In the genomic region with DNA sequence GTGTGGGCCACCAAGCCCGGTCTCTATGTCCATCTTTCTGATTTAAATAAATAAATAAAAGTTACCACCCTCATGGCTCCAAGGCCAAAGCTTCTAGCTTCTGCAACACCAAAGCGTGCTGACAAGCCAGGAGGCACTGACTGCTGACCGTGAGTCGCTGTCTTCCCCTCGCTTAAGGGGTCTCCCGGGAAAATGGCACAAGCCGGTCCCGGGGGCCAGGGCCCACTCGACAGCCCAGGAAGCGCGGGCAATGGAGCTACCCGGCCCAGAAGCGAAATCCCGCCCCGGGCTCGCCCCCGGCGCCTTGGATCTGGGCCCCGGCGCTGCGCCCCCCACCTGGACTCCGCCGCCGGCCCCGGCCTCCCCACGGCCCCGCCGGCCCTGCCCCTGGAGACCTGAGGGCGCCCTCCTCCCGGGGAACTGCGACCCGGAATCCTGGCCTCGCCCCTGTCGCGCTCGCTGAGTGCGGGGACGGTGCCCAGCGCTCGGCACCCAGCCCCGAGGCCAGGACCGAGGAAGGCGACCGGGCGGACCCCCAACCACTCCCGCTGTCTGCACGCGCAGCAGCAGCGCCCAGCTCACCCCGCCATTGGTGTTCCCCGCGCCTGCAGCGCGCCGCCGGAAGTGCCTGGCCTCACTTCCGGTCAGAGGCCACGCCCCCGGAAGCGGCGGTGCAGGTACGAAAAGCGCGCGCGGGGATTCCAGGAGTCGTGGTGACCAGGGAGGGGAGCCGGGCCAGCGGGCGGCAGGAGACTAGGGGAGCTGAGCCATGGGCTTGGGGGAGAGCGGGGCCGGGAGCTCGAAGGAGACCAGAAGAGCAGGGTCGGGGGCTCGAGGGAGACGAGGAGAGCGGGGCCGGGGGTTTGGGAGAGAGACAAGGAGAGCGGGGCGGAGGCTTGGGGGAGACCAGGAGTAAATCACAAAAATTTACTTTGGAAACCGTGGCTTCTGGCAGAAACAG, we compare ENCODE assay signal across 1 cellular context.
TF ChIP-seq lines count a peak whose summit lies in the region.

Gene MRM2, minus strand, starts transcription at position 626 of the 961 bp plus-strand sequence. Its CDS starts 36 bp downstream, at position 590.
Gene NUDT1, plus strand, starts transcription at position 647 of the 961 bp plus-strand sequence. CDS start 2,349 bp downstream, outside the sequence.

TF ChIP-seq in HepG2, 621 proteins besides CTCF, POLR2A, EP300 and RAD21 (continued from another document and continues in another):
- TF ChIP-seq MTF2 (CRISPR knock-in tag; IDR thresholded peaks at IDR 0.05; ENCODE audit: borderline replicate concordance) (no peak), ZNF225 (CRISPR knock-in tag; IDR thresholded peaks at IDR 0.05) (peak; percentile 75; the same call in 1 of the 2 replicates), TAF15 (IDR thresholded peaks at IDR 0.05; ENCODE audit: low read depth, low read length, poor library complexity, severe bottlenecking) (peak; percentile 91), GTF2F1 (IDR thresholded peaks at IDR 0.05; ENCODE audit: low read length) (no peak), ZSCAN29 (CRISPR knock-in tag; conservative IDR thresholded peaks at IDR 0.05) (no peak), ZGPAT (CRISPR knock-in tag; IDR thresholded peaks at IDR 0.05) (peak; percentile 72), SP2 (CRISPR knock-in tag; IDR thresholded peaks at IDR 0.05) (peak; percentile 75), ZNF530 (CRISPR knock-in tag; IDR thresholded peaks at IDR 0.05; ENCODE audit: low read depth) (no peak), FIP1L1 (IDR thresholded peaks at IDR 0.05; ENCODE audit: borderline replicate concordance, insufficient read depth, low read depth, low read length) (no peak), NONO (IDR thresholded peaks at IDR 0.05) (no peak), NONO (CRISPR knock-in tag; conservative IDR thresholded peaks at IDR 0.05) (peak; percentile 90), HOXA3 (CRISPR knock-in tag; IDR thresholded peaks at IDR 0.05) (peak; percentile 77), RFXAP (CRISPR knock-in tag; IDR thresholded peaks at IDR 0.05; ENCODE audit: borderline replicate concordance) (peak; percentile 84; the same call in 1 of the 2 replicates), EEA1 (CRISPR knock-in tag; IDR thresholded peaks at IDR 0.05; ENCODE audit: borderline replicate concordance) (peak; percentile 67; the same call in 1 of the 2 replicates), HOXA7 (CRISPR knock-in tag; IDR thresholded peaks at IDR 0.05) (0 out of 2 replicates have a peak, but pooled peaks have one; percentile 57), ZNF124 (CRISPR knock-in tag; IDR thresholded peaks at IDR 0.05) (peak; percentile 64; the same call in 1 of the 2 replicates), ZBTB38 (CRISPR knock-in tag; IDR thresholded peaks at IDR 0.05) (peak; percentile 85), TBX2 (CRISPR knock-in tag; IDR thresholded peaks at IDR 0.05; ENCODE audit: borderline replicate concordance) (peak; percentile 32), SOX13 (IDR thresholded peaks at IDR 0.05) (no peak), SOX13 (CRISPR knock-in tag; conservative IDR thresholded peaks at IDR 0.05 in 1 of 2, IDR thresholded peaks at IDR 0.05 in 1 of 2) (no peak), SMAD1 (CRISPR knock-in tag; IDR thresholded peaks at IDR 0.05; ENCODE audit: borderline replicate concordance, low read depth) (no peak), GATA4 (IDR thresholded peaks at IDR 0.05; ENCODE audit: borderline replicate concordance, low read depth) (peak; percentile 67; the same call in 1 of the 2 replicates), NR2F6 (IDR thresholded peaks at IDR 0.05) (no peak), NR2F6 (CRISPR knock-in tag; IDR thresholded peaks at IDR 0.05) (peak; percentile 24; the same call in 1 of the 2 replicates), ZNF781 (CRISPR knock-in tag; IDR thresholded peaks at IDR 0.05; ENCODE audit: borderline replicate concordance, not compliant biosample characterization) (no peak), PHF5A (CRISPR knock-in tag; IDR thresholded peaks at IDR 0.05; ENCODE audit: low read depth, unreplicated experiment) (peak; percentile 52), ZNF232 (CRISPR knock-in tag; IDR thresholded peaks at IDR 0.05; ENCODE audit: borderline replicate concordance) (0 out of 2 replicates have a peak, but pooled peaks have one; percentile 44), SP5 (CRISPR knock-in tag; IDR thresholded peaks at IDR 0.05; ENCODE audit: borderline replicate concordance, low read depth) (peak; percentile 55; the same call in 1 of the 2 replicates), HOXD1 (CRISPR knock-in tag; IDR thresholded peaks at IDR 0.05) (no peak; the same call in 1 of the 2 replicates), NFAT5 (CRISPR knock-in tag; IDR thresholded peaks at IDR 0.05) (no peak), ZNF33B (CRISPR knock-in tag; IDR thresholded peaks at IDR 0.05) (peak; percentile 86; the same call in 1 of the 2 replicates), ZNF18 (CRISPR knock-in tag; IDR thresholded peaks at IDR 0.05; ENCODE audit: insufficient replicate concordance) (no peak)
- TF ChIP-seq, protein P1, sequence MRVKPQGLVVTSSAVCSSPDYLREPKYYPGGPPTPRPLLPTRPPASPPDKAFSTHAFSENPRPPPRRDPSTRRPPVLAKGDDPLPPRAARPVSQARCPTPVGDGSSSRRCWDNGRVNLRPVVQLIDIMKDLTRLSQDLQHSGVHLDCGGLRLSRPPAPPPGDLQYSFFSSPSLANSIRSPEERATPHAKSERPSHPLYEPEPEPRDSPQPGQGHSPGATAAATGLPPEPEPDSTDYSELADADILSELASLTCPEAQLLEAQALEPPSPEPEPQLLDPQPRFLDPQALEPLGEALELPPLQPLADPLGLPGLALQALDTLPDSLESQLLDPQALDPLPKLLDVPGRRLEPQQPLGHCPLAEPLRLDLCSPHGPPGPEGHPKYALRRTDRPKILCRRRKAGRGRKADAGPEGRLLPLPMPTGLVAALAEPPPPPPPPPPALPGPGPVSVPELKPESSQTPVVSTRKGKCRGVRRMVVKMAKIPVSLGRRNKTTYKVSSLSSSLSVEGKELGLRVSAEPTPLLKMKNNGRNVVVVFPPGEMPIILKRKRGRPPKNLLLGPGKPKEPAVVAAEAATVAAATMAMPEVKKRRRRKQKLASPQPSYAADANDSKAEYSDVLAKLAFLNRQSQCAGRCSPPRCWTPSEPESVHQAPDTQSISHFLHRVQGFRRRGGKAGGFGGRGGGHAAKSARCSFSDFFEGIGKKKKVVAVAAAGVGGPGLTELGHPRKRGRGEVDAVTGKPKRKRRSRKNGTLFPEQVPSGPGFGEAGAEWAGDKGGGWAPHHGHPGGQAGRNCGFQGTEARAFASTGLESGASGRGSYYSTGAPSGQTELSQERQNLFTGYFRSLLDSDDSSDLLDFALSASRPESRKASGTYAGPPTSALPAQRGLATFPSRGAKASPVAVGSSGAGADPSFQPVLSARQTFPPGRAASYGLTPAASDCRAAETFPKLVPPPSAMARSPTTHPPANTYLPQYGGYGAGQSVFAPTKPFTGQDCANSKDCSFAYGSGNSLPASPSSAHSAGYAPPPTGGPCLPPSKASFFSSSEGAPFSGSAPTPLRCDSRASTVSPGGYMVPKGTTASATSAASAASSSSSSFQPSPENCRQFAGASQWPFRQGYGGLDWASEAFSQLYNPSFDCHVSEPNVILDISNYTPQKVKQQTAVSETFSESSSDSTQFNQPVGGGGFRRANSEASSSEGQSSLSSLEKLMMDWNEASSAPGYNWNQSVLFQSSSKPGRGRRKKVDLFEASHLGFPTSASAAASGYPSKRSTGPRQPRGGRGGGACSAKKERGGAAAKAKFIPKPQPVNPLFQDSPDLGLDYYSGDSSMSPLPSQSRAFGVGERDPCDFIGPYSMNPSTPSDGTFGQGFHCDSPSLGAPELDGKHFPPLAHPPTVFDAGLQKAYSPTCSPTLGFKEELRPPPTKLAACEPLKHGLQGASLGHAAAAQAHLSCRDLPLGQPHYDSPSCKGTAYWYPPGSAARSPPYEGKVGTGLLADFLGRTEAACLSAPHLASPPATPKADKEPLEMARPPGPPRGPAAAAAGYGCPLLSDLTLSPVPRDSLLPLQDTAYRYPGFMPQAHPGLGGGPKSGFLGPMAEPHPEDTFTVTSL (CRISPR knock-in tag; IDR thresholded peaks at IDR 0.05; ENCODE audit: borderline replicate concordance) = no peak
- TF ChIP-seq, protein P2, sequence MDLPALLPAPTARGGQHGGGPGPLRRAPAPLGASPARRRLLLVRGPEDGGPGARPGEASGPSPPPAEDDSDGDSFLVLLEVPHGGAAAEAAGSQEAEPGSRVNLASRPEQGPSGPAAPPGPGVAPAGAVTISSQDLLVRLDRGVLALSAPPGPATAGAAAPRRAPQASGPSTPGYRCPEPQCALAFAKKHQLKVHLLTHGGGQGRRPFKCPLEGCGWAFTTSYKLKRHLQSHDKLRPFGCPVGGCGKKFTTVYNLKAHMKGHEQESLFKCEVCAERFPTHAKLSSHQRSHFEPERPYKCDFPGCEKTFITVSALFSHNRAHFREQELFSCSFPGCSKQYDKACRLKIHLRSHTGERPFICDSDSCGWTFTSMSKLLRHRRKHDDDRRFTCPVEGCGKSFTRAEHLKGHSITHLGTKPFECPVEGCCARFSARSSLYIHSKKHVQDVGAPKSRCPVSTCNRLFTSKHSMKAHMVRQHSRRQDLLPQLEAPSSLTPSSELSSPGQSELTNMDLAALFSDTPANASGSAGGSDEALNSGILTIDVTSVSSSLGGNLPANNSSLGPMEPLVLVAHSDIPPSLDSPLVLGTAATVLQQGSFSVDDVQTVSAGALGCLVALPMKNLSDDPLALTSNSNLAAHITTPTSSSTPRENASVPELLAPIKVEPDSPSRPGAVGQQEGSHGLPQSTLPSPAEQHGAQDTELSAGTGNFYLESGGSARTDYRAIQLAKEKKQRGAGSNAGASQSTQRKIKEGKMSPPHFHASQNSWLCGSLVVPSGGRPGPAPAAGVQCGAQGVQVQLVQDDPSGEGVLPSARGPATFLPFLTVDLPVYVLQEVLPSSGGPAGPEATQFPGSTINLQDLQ (CRISPR knock-in tag; IDR thresholded peaks at IDR 0.05) = 0 out of 2 replicates have a peak, but pooled peaks have one; percentile 44
- TF ChIP-seq, protein P3, sequence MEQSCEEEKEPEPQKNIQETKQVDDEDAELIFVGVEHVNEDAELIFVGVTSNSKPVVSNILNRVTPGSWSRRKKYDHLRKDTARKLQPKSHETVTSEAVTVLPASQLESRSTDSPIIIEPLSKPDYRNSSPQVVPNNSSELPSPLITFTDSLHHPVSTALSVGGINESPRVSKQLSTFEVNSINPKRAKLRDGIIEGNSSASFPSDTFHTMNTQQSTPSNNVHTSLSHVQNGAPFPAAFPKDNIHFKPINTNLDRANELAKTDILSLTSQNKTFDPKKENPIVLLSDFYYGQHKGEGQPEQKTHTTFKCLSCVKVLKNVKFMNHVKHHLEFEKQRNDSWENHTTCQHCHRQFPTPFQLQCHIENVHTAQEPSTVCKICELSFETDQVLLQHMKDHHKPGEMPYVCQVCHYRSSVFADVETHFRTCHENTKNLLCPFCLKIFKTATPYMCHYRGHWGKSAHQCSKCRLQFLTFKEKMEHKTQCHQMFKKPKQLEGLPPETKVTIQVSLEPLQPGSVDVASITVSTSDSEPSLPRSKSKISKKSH (CRISPR knock-in tag; IDR thresholded peaks at IDR 0.05; ENCODE audit: borderline replicate concordance) = peak; percentile 77; the same call in 1 of the 2 replicates
